ENCODE assay signal across 8 cellular contexts in genomic region chr11:59615637-59616395, GRCh38. TPM values are rescaled to one million over a fixed set of nuclear protein-coding genes. Genes with fewer than 3 reads are reported as not detected.
DNase-seq lines count a peak whose midpoint lies in the region; ATAC-seq and TF ChIP-seq lines count a peak whose summit lies in the region.

Gene OSBP, minus strand, starts transcription at chr11:59615774. Its CDS starts 110 bp downstream, at chr11:59615664.

- DNase-seq in DMS53 treated with DMSO at 0.1 percent for 48 hours (lab: John Stamatoyannopoulos, UW; ENCODE audit: unreplicated experiment) (peak; percentile 99), KG1 (lab: John Stamatoyannopoulos, UW) (peak; percentile 100), Panc1 (ENCODE audit: low read depth, low spot score) (peak; percentile 100), erythroblast (lab: John Stamatoyannopoulos, UW) (peak; percentile 100)
- DNase-seq in activated T-cell treated with anti-CD3 and anti-CD28 coated beads, Interleukin-2, amount 50 U/mL, for 4 hours: peak; percentile 96
- peak; percentile 96 for DNase-seq in stimulated activated CD8-positive, alpha-beta memory T cell treated with anti-CD3 and anti-CD28 coated beads, Interleukin-4, amount 100 ng/mL, for 48 hours

- H3K4me3 ChIP-seq in Panc1 (ENCODE audit: low read depth in 2 of 2, low read length in 2 of 2): peak within 1 kb of the TSS; percentile 96 to 98
- H3K4me3 ChIP-seq in mucosa of rectum (ENCODE audit: low read length in 2 of 2): peak within 1 kb of the TSS; percentile 87 to 90

- H3K27me3 Mint-ChIP-seq in activated T-cell treated with anti-CD3 and anti-CD28 coated beads, Interleukin-2, amount 50 U/mL, for 4 hours (ENCODE audit: low read depth): no peaks in the 10 kb centered on the region

- peak within 1 kb of the TSS; percentile 92 for H3K4me3 Mint-ChIP-seq in activated T-cell treated with anti-CD3 and anti-CD28 coated beads, Interleukin-2, amount 50 U/mL, for 4 hours

- H3K36me3 ChIP-seq in Panc1 (ENCODE audit: control insufficient read depth, insufficient read depth, low read length): no peaks in the 10 kb centered on the region; the same call in 1 of the 2 replicates
- no peaks in the 10 kb centered on the region for H3K36me3 ChIP-seq in mucosa of rectum (ENCODE audit: control insufficient read depth in 2 of 2, insufficient read depth in 2 of 2, low read length in 2 of 2)

- TF ChIP-seq CTCF in Panc1 (IDR thresholded peaks at IDR 0.05): no peak

- peak; percentile 89 for ATAC-seq in GM21723 (IDR thresholded peaks at IDR 0.05; ENCODE audit: unreplicated experiment)
- peak; percentile 95 for ATAC-seq in Panc1
- peak; percentile 86 to 89 for ATAC-seq in activated T-cell treated with anti-CD3 and anti-CD28 coated beads, Interleukin-2, amount 50 U/mL, for 4 hours

- H3K27me3 ChIP-seq in Panc1 (ENCODE audit: control insufficient read depth, insufficient read depth, low read length) (no peaks in the 10 kb centered on the region), mucosa of rectum (ENCODE audit: control insufficient read depth in 2 of 2, insufficient read depth in 2 of 2, low read length in 2 of 2) (no peaks in the 10 kb centered on the region)

- intact Hi-C loops in Panc1 (cut with micrococcal nuclease; ENCODE audit: unreplicated experiment): loop anchor here (5.0 kb wide), 1 partner anchor 54 kb away; no protein-coding TSS in a partner anchor

- peaks cover 17% of the 10 kb centered on the region for H3K36me3 Mint-ChIP-seq in activated T-cell treated with anti-CD3 and anti-CD28 coated beads, Interleukin-2, amount 50 U/mL, for 4 hours (ENCODE audit: insufficient read depth)

- CTCF ChIA-PET in Panc1 (lab: Charles Lee): interaction anchor here (0.6 kb wide), 1 partner anchor 31 kb away, joined by 3 read pairs; no protein-coding TSS in a partner anchor

- H3K4me1 Mint-ChIP-seq in activated T-cell treated with anti-CD3 and anti-CD28 coated beads, Interleukin-2, amount 50 U/mL, for 4 hours (ENCODE audit: low read depth): peaks cover 42% of the 10 kb centered on the region

- in situ Hi-C loops in Panc1 (cut with HindIII; ENCODE audit: low pct_unique_long_range_greater_than_20kb, low sequenced_read_pairs): no loop called here

- BruUV-seq in Panc1 (replicated peaks; lab: Mats Ljungman, UMichigan): no TSS peak

- no peaks in the 10 kb centered on the region for H3K9me3 ChIP-seq in Panc1 (ENCODE audit: control insufficient read depth, insufficient read depth, low read depth, low read length)
- no peaks in the 10 kb centered on the region for H3K9me3 ChIP-seq in mucosa of rectum (ENCODE audit: control insufficient read depth in 2 of 2, low read length in 2 of 2)

- H3K9ac ChIP-seq in mucosa of rectum (ENCODE audit: low read depth in 1 of 2, low read length in 2 of 2): peak within 1 kb of the TSS; percentile 88 to 94

- H3K4me1 ChIP-seq in Panc1 (ENCODE audit: control insufficient read depth, insufficient read depth, low read length): peaks cover 32% of the 10 kb centered on the region
- H3K4me1 ChIP-seq in mucosa of rectum (ENCODE audit: control insufficient read depth in 2 of 2, insufficient read depth in 2 of 2, low read length in 2 of 2): peaks cover 27 to 38% of the 10 kb centered on the region in 2 donors

- TF ChIP-seq POLR2A in erythroblast (IDR thresholded peaks at IDR 0.05; ENCODE audit: low read length): peak; percentile 58

- POLR2A ChIA-PET in Panc1 (lab: Charles Lee): interaction anchor here (0.5 to 0.8 kb wide), 4 partner anchors 47 to 1363 kb away, joined by 3 to 7 read pairs (median 3); no protein-coding TSS in a partner anchor

- no peaks in the 10 kb centered on the region for H3K9me3 Mint-ChIP-seq in activated T-cell treated with anti-CD3 and anti-CD28 coated beads, Interleukin-2, amount 50 U/mL, for 4 hours

- H3K27ac ChIP-seq in Panc1 (ENCODE audit: low read length) (peak within 1 kb of the TSS; percentile 88), mucosa of rectum (ENCODE audit: low read depth in 2 of 2, low read length in 2 of 2) (peak within 1 kb of the TSS; percentile 89 to 96)

RNA-seq across cellular contexts. Expression of gene OSBP, which starts in this region (rescaled TPM):
- total RNA-seq in Panc1 (2021; ENCODE audit: unreplicated experiment): 35.3 TPM
- polyA plus RNA-seq in Panc1 (2012; ENCODE audit: insufficient read length): 20.2 TPM
- total RNA-seq in activated T-cell treated with anti-CD3 and anti-CD28 coated beads, Interleukin-2, amount 50 U/mL, for 4 hours: 10 to 100 TPM; 32.5 to 39.4 (median 35.4) TPM

Comparison
In these comparisons a context has a peak if more than half of its experiments do, and no peak if none do; other contexts are left out.
1. Peak in every context shown above with its lines: DNase-seq, ATAC-seq, H3K4me3 ChIP-seq and H3K27ac ChIP-seq.